ENCODE assay signal across 1 cellular context in the genomic region with DNA sequence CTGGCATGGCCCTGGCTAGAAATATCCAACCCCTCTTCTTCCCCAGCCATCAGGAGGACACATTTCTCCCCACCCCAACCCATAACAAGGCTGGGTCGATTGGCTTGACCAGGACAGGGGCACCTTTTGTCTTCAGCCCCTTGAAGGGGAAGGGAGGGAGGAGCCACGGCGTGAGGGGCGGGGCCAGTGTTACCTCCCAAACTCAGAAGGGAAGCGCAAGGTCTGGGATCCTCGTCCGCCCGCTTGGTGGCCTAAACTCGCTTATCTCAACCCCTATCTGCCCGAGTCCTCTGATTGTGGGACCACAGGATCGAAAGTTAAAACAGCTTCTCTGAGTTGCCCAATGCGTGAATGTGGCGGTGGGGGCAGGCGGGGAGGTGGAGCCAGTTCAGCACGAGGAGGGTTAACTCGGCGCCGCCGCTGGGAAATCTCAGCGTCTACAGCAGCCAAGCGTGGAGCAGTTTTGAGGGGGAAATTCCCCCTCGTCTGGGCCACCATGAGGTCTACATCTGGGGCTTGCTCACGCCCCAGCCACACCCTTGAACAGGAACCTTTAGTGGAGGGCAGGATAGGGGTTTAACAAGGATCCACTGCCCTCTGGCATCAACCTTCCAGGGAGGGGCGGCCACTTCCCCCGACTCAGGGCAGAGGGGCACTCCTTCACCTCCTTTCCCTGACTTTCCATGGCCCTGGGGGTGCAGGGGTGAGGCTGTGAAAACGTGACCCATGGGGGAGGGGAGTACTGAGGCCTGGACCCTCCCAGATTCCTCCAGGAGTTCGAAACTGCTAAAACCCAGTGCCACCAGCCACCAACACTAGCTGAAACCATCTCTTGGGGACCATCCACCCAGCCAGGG.
TF ChIP-seq lines count a peak whose summit lies in the region.

No MANE protein-coding gene starts in this region.

TF ChIP-seq in HepG2, 621 proteins besides CTCF, POLR2A, EP300 and RAD21 (continued from another document and continues in another):
- TF ChIP-seq, protein P1, sequence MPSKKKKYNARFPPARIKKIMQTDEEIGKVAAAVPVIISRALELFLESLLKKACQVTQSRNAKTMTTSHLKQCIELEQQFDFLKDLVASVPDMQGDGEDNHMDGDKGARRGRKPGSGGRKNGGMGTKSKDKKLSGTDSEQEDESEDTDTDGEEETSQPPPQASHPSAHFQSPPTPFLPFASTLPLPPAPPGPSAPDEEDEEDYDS (CRISPR knock-in tag; IDR thresholded peaks at IDR 0.05) = peak; percentile 61
- TF ChIP-seq KLF16 (CRISPR knock-in tag; IDR thresholded peaks at IDR 0.05) (peak in 1 of 2 experiments; percentile 33; a peak in 1 of 4 replicates), HIC2 (CRISPR knock-in tag; IDR thresholded peaks at IDR 0.05; ENCODE audit: low read depth) (peak; percentile 57; the same call in 1 of the 2 replicates), IKZF1 (IDR thresholded peaks at IDR 0.05) (no peak), SPEN (CRISPR knock-in tag; IDR thresholded peaks at IDR 0.05; ENCODE audit: low read depth) (peak; percentile 1; the same call in 1 of the 2 replicates), TEAD3 (CRISPR knock-in tag; optimal IDR thresholded peaks at IDR 0.05; ENCODE audit: borderline replicate concordance) (no peak), ZNF263 (CRISPR knock-in tag; IDR thresholded peaks at IDR 0.05) (0 out of 2 replicates have a peak, but pooled peaks have one; percentile 4), POLR2G (IDR thresholded peaks at IDR 0.05; ENCODE audit: low read depth, low read length) (peak; percentile 50), NFKB2 (CRISPR knock-in tag; IDR thresholded peaks at IDR 0.05; ENCODE audit: borderline replicate concordance) (peak; percentile 44; the same call in 1 of the 2 replicates), KDM3A (CRISPR knock-in tag; IDR thresholded peaks at IDR 0.05; ENCODE audit: low read depth) (no peak), IKZF4 (CRISPR knock-in tag; IDR thresholded peaks at IDR 0.05; ENCODE audit: borderline replicate concordance, low read depth, not compliant biosample characterization) (no peak), ARID4A (CRISPR knock-in tag; IDR thresholded peaks at IDR 0.05; ENCODE audit: borderline replicate concordance) (peak; percentile 65), POGZ (CRISPR knock-in tag; IDR thresholded peaks at IDR 0.05) (no peak), TBX2 (CRISPR knock-in tag; IDR thresholded peaks at IDR 0.05; ENCODE audit: borderline replicate concordance) (peak; percentile 28; the same call in 1 of the 2 replicates), BRD4 (CRISPR knock-in tag; IDR thresholded peaks at IDR 0.05) (no peak), ZNF24 (IDR thresholded peaks at IDR 0.05) (no peak), KLF11 (CRISPR knock-in tag; IDR thresholded peaks at IDR 0.05) (0 out of 2 replicates have a peak, but pooled peaks have one; percentile 40), ZBTB20 (CRISPR knock-in tag; IDR thresholded peaks at IDR 0.05; ENCODE audit: borderline replicate concordance, low read depth) (no peak), FOXK1 (CRISPR knock-in tag; IDR thresholded peaks at IDR 0.05; ENCODE audit: borderline replicate concordance, low read depth) (no peak), ZNF556 (CRISPR knock-in tag; IDR thresholded peaks at IDR 0.05; ENCODE audit: borderline replicate concordance) (peak; percentile 39; the same call in 1 of the 2 replicates), ZNF451 (CRISPR knock-in tag; IDR thresholded peaks at IDR 0.05) (0 out of 2 replicates have a peak, but pooled peaks have one; percentile 29), IRF2 (CRISPR knock-in tag; IDR thresholded peaks at IDR 0.05) (no peak), FOXA3 (CRISPR knock-in tag; IDR thresholded peaks at IDR 0.05) (no peak)
- TF ChIP-seq, protein P2, sequence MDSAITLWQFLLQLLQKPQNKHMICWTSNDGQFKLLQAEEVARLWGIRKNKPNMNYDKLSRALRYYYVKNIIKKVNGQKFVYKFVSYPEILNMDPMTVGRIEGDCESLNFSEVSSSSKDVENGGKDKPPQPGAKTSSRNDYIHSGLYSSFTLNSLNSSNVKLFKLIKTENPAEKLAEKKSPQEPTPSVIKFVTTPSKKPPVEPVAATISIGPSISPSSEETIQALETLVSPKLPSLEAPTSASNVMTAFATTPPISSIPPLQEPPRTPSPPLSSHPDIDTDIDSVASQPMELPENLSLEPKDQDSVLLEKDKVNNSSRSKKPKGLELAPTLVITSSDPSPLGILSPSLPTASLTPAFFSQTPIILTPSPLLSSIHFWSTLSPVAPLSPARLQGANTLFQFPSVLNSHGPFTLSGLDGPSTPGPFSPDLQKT (CRISPR knock-in tag; IDR thresholded peaks at IDR 0.05; ENCODE audit: borderline replicate concordance) = no peak
- TF ChIP-seq, protein P3, sequence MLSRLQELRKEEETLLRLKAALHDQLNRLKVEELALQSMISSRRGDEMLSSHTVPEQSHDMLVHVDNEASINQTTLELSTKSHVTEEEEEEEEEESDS (CRISPR knock-in tag; IDR thresholded peaks at IDR 0.05; ENCODE audit: borderline replicate concordance) = no peak
- TF ChIP-seq, protein P4, sequence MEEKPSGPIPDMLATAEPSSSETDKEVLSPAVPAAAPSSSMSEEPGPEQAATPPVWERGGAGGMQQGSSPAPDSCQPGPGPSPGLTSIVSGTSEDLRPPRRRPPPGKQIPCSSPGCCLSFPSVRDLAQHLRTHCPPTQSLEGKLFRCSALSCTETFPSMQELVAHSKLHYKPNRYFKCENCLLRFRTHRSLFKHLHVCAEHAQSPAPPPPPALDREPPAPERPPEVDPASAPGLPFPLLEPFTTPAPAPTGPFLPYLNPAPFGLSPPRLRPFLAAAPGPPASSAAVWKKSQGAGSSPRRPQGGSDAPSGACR (CRISPR knock-in tag; IDR thresholded peaks at IDR 0.05) = 0 out of 2 replicates have a peak, but pooled peaks have one; percentile 30
- TF ChIP-seq, protein P5, sequence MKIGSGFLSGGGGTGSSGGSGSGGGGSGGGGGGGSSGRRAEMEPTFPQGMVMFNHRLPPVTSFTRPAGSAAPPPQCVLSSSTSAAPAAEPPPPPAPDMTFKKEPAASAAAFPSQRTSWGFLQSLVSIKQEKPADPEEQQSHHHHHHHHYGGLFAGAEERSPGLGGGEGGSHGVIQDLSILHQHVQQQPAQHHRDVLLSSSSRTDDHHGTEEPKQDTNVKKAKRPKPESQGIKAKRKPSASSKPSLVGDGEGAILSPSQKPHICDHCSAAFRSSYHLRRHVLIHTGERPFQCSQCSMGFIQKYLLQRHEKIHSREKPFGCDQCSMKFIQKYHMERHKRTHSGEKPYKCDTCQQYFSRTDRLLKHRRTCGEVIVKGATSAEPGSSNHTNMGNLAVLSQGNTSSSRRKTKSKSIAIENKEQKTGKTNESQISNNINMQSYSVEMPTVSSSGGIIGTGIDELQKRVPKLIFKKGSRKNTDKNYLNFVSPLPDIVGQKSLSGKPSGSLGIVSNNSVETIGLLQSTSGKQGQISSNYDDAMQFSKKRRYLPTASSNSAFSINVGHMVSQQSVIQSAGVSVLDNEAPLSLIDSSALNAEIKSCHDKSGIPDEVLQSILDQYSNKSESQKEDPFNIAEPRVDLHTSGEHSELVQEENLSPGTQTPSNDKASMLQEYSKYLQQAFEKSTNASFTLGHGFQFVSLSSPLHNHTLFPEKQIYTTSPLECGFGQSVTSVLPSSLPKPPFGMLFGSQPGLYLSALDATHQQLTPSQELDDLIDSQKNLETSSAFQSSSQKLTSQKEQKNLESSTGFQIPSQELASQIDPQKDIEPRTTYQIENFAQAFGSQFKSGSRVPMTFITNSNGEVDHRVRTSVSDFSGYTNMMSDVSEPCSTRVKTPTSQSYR (CRISPR knock-in tag; IDR thresholded peaks at IDR 0.05; ENCODE audit: borderline replicate concordance) = peak; percentile 25; the same call in 1 of the 2 replicates
- TF ChIP-seq, protein P6, sequence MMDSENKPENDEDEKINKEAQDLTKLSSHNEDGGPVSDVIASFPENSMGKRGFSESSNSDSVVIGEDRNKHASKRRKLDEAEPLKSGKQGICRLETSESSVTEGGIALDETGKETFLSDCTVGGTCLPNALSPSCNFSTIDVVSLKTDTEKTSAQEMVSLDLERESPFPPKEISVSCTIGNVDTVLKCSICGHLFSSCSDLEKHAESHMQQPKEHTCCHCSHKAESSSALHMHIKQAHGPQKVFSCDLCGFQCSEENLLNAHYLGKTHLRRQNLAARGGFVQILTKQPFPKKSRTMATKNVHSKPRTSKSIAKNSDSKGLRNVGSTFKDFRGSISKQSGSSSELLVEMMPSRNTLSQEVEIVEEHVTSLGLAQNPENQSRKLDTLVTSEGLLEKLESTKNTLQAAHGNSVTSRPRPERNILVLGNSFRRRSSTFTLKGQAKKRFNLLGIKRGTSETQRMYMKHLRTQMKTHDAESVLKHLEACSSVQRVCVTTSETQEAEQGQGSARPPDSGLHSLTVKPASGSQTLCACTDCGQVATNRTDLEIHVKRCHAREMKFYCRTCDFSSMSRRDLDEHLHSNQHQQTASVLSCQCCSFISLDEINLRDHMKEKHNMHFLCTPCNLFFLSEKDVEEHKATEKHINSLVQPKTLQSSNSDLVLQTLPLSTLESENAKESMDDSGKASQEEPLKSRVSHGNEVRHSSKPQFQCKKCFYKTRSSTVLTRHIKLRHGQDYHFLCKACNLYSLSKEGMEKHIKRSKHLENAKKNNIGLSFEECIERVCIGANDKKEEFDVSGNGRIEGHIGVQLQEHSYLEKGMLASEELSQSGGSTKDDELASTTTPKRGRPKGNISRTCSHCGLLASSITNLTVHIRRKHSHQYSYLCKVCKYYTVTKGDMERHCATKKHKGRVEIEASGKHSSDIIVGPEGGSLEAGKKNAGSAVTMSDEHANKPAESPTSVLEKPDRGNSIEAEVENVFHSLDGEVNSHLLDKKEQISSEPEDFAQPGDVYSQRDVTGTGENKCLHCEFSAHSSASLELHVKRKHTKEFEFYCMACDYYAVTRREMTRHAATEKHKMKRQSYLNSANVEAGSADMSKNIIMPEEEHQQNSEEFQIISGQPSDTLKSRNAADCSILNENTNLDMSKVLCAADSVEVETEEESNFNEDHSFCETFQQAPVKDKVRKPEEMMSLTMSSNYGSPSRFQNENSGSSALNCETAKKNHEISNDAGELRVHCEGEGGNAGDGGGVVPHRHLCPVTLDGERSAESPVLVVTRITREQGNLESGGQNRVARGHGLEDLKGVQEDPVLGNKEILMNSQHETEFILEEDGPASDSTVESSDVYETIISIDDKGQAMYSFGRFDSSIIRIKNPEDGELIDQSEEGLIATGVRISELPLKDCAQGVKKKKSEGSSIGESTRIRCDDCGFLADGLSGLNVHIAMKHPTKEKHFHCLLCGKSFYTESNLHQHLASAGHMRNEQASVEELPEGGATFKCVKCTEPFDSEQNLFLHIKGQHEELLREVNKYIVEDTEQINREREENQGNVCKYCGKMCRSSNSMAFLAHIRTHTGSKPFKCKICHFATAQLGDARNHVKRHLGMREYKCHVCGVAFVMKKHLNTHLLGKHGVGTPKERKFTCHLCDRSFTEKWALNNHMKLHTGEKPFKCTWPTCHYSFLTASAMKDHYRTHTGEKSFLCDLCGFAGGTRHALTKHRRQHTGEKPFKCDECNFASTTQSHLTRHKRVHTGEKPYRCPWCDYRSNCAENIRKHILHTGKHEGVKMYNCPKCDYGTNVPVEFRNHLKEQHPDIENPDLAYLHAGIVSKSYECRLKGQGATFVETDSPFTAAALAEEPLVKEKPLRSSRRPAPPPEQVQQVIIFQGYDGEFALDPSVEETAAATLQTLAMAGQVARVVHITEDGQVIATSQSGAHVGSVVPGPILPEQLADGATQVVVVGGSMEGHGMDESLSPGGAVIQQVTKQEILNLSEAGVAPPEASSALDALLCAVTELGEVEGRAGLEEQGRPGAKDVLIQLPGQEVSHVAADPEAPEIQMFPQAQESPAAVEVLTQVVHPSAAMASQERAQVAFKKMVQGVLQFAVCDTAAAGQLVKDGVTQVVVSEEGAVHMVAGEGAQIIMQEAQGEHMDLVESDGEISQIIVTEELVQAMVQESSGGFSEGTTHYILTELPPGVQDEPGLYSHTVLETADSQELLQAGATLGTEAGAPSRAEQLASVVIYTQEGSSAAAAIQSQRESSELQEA (CRISPR knock-in tag; IDR thresholded peaks at IDR 0.05; ENCODE audit: not compliant biosample characterization) = peak; percentile 19
